Comparison of ENCODE assay signal across 32 cellular contexts in genomic region chr21:40926238-40926637, GRCh38.
"Had no signal": no experiment of that assay in that cellular context is flagged by ENCODE, and none has a peak within 500 bp of the region (broad histone marks: within the 10 kb centered on the region; RNA-seq: fewer than 3 reads in every experiment).

No MANE protein-coding gene starts in this region.

- H3K36me3 ChIP-seq: MG63 had no signal

- DNase-seq: Karpas-422, Kasumi-1, MG63, MV-4-11, NCI-H1048, NCI-H1092, NCI-H1092 treated with DMSO at 0.1 percent for 48 hours, NCI-H1105, NCI-H1105 treated with DMSO at 0.1 percent for 48 hours, NCI-H1417 treated with DMSO at 0.1 percent for 48 hours, NCI-H1436, NCI-H1436 treated with DMSO at 0.1 percent for 48 hours, NCI-H146, NCI-H1694, NCI-H1694 treated with DMSO at 0.1 percent for 48 hours, NCI-H1930, NCI-H2029, NCI-H2029 treated with DMSO at 0.1 percent for 48 hours, NCI-H2081, NCI-H2081 treated with DMSO at 0.1 percent for 48 hours, NCI-H2107, NCI-H2171, NCI-H2171 treated with DMSO at 0.1 percent for 48 hours, NCI-H2227 treated with DMSO at 0.1 percent for 48 hours, NCI-H226, NCI-H345, NCI-H446, NCI-H446 treated with DMSO at 0.1 percent for 48 hours, NCI-H510A, NCI-H510A treated with DMSO at 0.1 percent for 48 hours, NCI-H524, NCI-H524 treated with DMSO at 0.1 percent for 48 hours had no signal

- H3K27me3 ChIP-seq: MG63 had no signal

- H3K9me3 ChIP-seq: MG63 had no signal

- H3K4me3 ChIP-seq: MG63 had no signal
